24 cellular contexts compared by ENCODE assay signal in genomic region chr14:30580616-30581282, GRCh38. TPM values are rescaled to one million over a fixed set of nuclear protein-coding genes. Genes with fewer than 3 reads are reported as not detected.
DNase-seq lines count a peak whose midpoint lies in the region; ATAC-seq, FAIRE-seq and TF ChIP-seq lines count a peak whose summit lies in the region.
"Had no signal": no experiment of that assay in that cellular context is flagged by ENCODE, and none has a peak within 500 bp of the region (broad histone marks: within the 10 kb centered on the region; RNA-seq: fewer than 3 reads in every experiment).

No MANE protein-coding gene starts in this region.

- no peak for TF ChIP-seq RAD21 in HepG2 (CRISPR knock-in tag; IDR thresholded peaks at IDR 0.05)

- H2AFZ ChIP-seq in HepG2 (ENCODE audit: low read length) = no peak overlapping the region
- H2AFZ ChIP-seq in Karpas-422 (ENCODE audit: low read length) = no peak overlapping the region

- H3K4me3 ChIP-seq in HepG2 (replicated peaks in 1 of 3; ENCODE audit: insufficient read depth in 1 of 3, low read depth in 2 of 3, low read length in 3 of 3) = no peak overlapping the region
- no peak overlapping the region for H3K4me3 ChIP-seq in right lobe of liver
- no peak overlapping the region for H3K4me3 ChIP-seq in testis
- H3K4me3 ChIP-seq in Karpas-422 (ENCODE audit: low read length) = no peak overlapping the region
- H3K4me3 ChIP-seq: SK-N-MC had no signal

- H3K9me2 ChIP-seq in Karpas-422 (replicated peaks; ENCODE audit: insufficient read depth, low read length) = no peaks in the 10 kb centered on the region

- no peak for DNase-seq in HepG2 (ENCODE audit: low spot score)
- no peak for DNase-seq in right lobe of liver
- DNase-seq in cerebellar cortex (ENCODE audit: low spot score) = peak; percentile 31
- peak; percentile 63 for DNase-seq in iris pigment epithelial cell (ENCODE audit: low read depth)
- no peak for DNase-seq in testis
- no peak for DNase-seq in kidney tubule cell (ENCODE audit: low spot score)
- DNase-seq in Karpas-422 = no peak
- DNase-seq: BE2C; CD4-positive, CD25-positive, alpha-beta regulatory T cell; COR-L47; DMS 273 treated with DMSO at 0.1 percent for 48 hours; DND-41; NCI-H1417 treated with DMSO at 0.1 percent for 48 hours; NCI-H187 treated with DMSO at 0.1 percent for 48 hours; NCI-H2227 treated with DMSO at 0.1 percent for 48 hours; NCI-H510A treated with DMSO at 0.1 percent for 48 hours; NCI-H774; OCI-M1; SHP77 had no signal

- TF ChIP-seq POLR2A in HepG2 (IDR thresholded peaks at IDR 0.05; ENCODE audit: insufficient read depth in 1 of 2, low read depth in 2 of 2, low read length in 2 of 2) = no peak
- TF ChIP-seq POLR2A in right lobe of liver (IDR thresholded peaks at IDR 0.05) = no peak
- TF ChIP-seq POLR2A in testis (IDR thresholded peaks at IDR 0.05) = no peak

- WGBS in HepG2 (ENCODE audit: low lambda C conversion rate) = 93% methylated on average over 2 of the region's 2 CpGs
- 89% methylated on average over 2 of the region's 2 CpGs for WGBS in right lobe of liver (ENCODE audit: insufficient coverage, low coverage, low lambda C conversion rate, missing lambda C conversion rate)
- WGBS in testis, 2 donors = 84 to 89% methylated on average over 2 of the region's 2 CpGs

- TF ChIP-seq EP300 in HepG2 (IDR thresholded peaks at IDR 0.05; ENCODE audit: low read depth in 2 of 2, low read length in 2 of 2) = no peak
- no peak for TF ChIP-seq EP300 in HepG2 (CRISPR knock-in tag; IDR thresholded peaks at IDR 0.05; ENCODE audit: borderline replicate concordance)

- in situ Hi-C loops in HepG2 (cut with HindIII; ENCODE audit: extremely low pct_ligation_motif_present, low pct_unique_long_range_greater_than_20kb) = no loop called here

- no peak overlapping the region for H3K4me2 ChIP-seq in HepG2 (ENCODE audit: low read depth, low read length)
- H3K4me2 ChIP-seq in Karpas-422 (ENCODE audit: low read depth, low read length, poor library complexity, severe bottlenecking) = no peak overlapping the region
- H3K4me2 ChIP-seq: KMS-11 had no signal

- intact Hi-C loops in HepG2 (cut with micrococcal nuclease; ENCODE audit: unreplicated experiment) = no loop called here
- intact Hi-C loops in right lobe of liver (cut with DNase I) = no loop called here
- intact Hi-C loops in testis (cut with DNase I; ENCODE audit: low total_unique reads) = no loop called here

- TF ChIP-seq CTCF in HepG2 (CRISPR knock-in tag; IDR thresholded peaks at IDR 0.05) (no peak), right lobe of liver (IDR thresholded peaks at IDR 0.05) (no peak), testis (IDR thresholded peaks at IDR 0.05) (no peak)

- H3K79me2 ChIP-seq in HepG2 (ENCODE audit: insufficient read depth, low read length) (peaks cover 98% of the 10 kb centered on the region), Karpas-422 (ENCODE audit: low read length) (peaks cover 100% of the 10 kb centered on the region)

- H3K9me3 ChIP-seq in HepG2 (ENCODE audit: low read length) (peaks cover 13% of the 10 kb centered on the region; the same call in 1 of the 2 replicates), right lobe of liver (no peaks in the 10 kb centered on the region), testis (no peaks in the 10 kb centered on the region), Karpas-422 (ENCODE audit: low read length) (peaks cover 3% of the 10 kb centered on the region; the same call in 1 of the 2 replicates)
- H3K9me3 ChIP-seq: BE2C had no signal

- no TSS peak for BruUV-seq in HepG2 (replicated peaks; lab: Mats Ljungman, UMichigan)

- H3K9ac ChIP-seq in HepG2 (ENCODE audit: insufficient read depth, low read depth, low read length) (no peak overlapping the region), Karpas-422 (ENCODE audit: low read length) (no peak overlapping the region)
- H3K9ac ChIP-seq: KMS-11 had no signal

- peaks cover 3 to 21% of the 10 kb centered on the region in 2 experiments; a peak in 2 of 5 replicates for H3K36me3 ChIP-seq in HepG2 (replicated peaks in 1 of 2; ENCODE audit: control insufficient read depth in 1 of 2, insufficient read depth in 2 of 2, low read length in 2 of 2)
- no peaks in the 10 kb centered on the region for H3K36me3 ChIP-seq in right lobe of liver
- H3K36me3 ChIP-seq in testis (ENCODE audit: low read depth, missing control alignments) = no peaks in the 10 kb centered on the region
- H3K36me3 ChIP-seq in Karpas-422 (ENCODE audit: insufficient read depth, low read length) = peaks cover 75% of the 10 kb centered on the region

- no peak for FAIRE-seq in HepG2 (lab: Jason Lieb, UNC)
- FAIRE-seq: GM12892 had no signal

- no peak for ATAC-seq in HepG2
- ATAC-seq in right lobe of liver = no peak
- no peak for ATAC-seq in HG03469 (IDR thresholded peaks at IDR 0.05; ENCODE audit: unreplicated experiment)

- POLR2A ChIA-PET in HepG2 (lab: Yijun Ruan, JAX) = no interaction called here

- CTCF ChIA-PET in HepG2 (lab: Yijun Ruan, JAX; ENCODE audit: low intra/inter-chr PET ratio, low total read pairs) = no interaction called here

- H3K4me1 ChIP-seq in HepG2 (ENCODE audit: insufficient read depth, low read length) (0 out of 2 replicates have a peak, but pooled peaks cover 5% of the 10 kb centered on the region), right lobe of liver (no peaks in the 10 kb centered on the region), testis (no peaks in the 10 kb centered on the region), Karpas-422 (ENCODE audit: low read length) (no peaks in the 10 kb centered on the region)
- H3K4me1 ChIP-seq: BE2C had no signal

- H4K20me1 ChIP-seq in HepG2 (ENCODE audit: insufficient read depth, low read length) (peaks cover 4% of the 10 kb centered on the region; the same call in 1 of the 2 replicates), Karpas-422 (ENCODE audit: insufficient read depth, low read depth, low read length) (no peaks in the 10 kb centered on the region)

- H3K27me3 ChIP-seq in HepG2 (ENCODE audit: control insufficient read depth in 1 of 2, insufficient read depth in 2 of 2, low read length in 2 of 2) (no peaks in the 10 kb centered on the region), right lobe of liver (no peaks in the 10 kb centered on the region), testis (no peaks in the 10 kb centered on the region), Karpas-422 (ENCODE audit: low read length) (no peaks in the 10 kb centered on the region)
- H3K27me3 ChIP-seq: BE2C had no signal

- H3K27ac ChIP-seq in HepG2 (ENCODE audit: extremely low read length, insufficient read depth, low read length) (no peak overlapping the region), right lobe of liver (no peak overlapping the region), testis (no peak overlapping the region), Karpas-422 (ENCODE audit: low read length) (no peak overlapping the region)
- H3K27ac ChIP-seq: 22Rv1, KMS-11, SK-N-MC had no signal

RNA-seq across cellular contexts. Expression of gene G2E3, which starts 21.8 kb away (rescaled TPM):
- total RNA-seq in HepG2 (2016; rRNA removed; fragmentation: Illumina TruSeq; extraction: Trizol) = 63.0 and 90.7 TPM in 2 replicates
- total RNA-seq in HepG2 (2016; cell fraction: cytosol; rRNA removed; fragmentation: Illumina TruSeq; extraction: Trizol; ENCODE audit: low read depth) = 20.1 and 20.7 TPM in 2 replicates
- total RNA-seq in HepG2 (2016; cell fraction: insoluble cytoplasmic fraction; rRNA removed; fragmentation: Illumina TruSeq; extraction: Trizol) = 61.4 and 87.9 TPM in 2 replicates
- total RNA-seq in HepG2 (2016; cell fraction: membrane; rRNA removed; fragmentation: Illumina TruSeq; extraction: Trizol) = 27.9 and 35.1 TPM in 2 replicates
- total RNA-seq in HepG2 (2016; cell fraction: nucleus; rRNA removed; fragmentation: Illumina TruSeq; extraction: Trizol) = 81.7 and 85.9 TPM in 2 replicates
- polyA plus RNA-seq in HepG2 (2011; rRNA removed) = 13.8 and 22.8 TPM in 2 replicates
- polyA plus RNA-seq in HepG2 (2011; cell fraction: cytosol; rRNA removed) = 5.6 and 8.4 TPM in 2 replicates
- polyA plus RNA-seq in HepG2 (2011; cell fraction: nucleus; rRNA removed) = 11.7 and 14.1 TPM in 2 replicates
- 22.9 and 29.9 TPM in 2 replicates for polyA plus RNA-seq in HepG2 (2012)
- 2.5 and 2.9 TPM in 2 replicates for polyA plus RNA-seq in HepG2 (2016; cell fraction: cytosol; fragmentation: Illumina TruSeq; extraction: Trizol; ENCODE audit: low read depth)
- polyA plus RNA-seq in HepG2 (2016; cell fraction: insoluble cytoplasmic fraction; fragmentation: Illumina TruSeq; extraction: Trizol; ENCODE audit: low read depth) = 40.8 and 45.8 TPM in 2 replicates
- polyA plus RNA-seq in HepG2 (2016; cell fraction: membrane; fragmentation: Illumina TruSeq; extraction: Trizol; ENCODE audit: low read depth) = 5.2 and 7.8 TPM in 2 replicates
- 71.9 and 74.2 TPM in 2 replicates for polyA plus RNA-seq in HepG2 (2016; cell fraction: nucleus; fragmentation: Illumina TruSeq; extraction: Trizol; ENCODE audit: insufficient read depth, low read depth)
- polyA minus RNA-seq in HepG2 (2011; rRNA and poly(A)+ RNA removed; ENCODE audit: low replicate concordance) = 8.9 and 9.2 TPM in 2 replicates
- 31.6 and 36.1 TPM in 2 replicates for polyA minus RNA-seq in HepG2 (2011; cell fraction: cytosol; rRNA and poly(A)+ RNA removed)
- 92.2 and 121 TPM in 2 replicates for polyA minus RNA-seq in HepG2 (2011; cell fraction: nucleus; rRNA and poly(A)+ RNA removed)
- 1 to 10 TPM; 3.0 to 6.4 (median 4.7) TPM for total RNA-seq in right lobe of liver
- total RNA-seq in testis = 10 to 100 TPM; 29.5 to 42.7 TPM
- polyA plus RNA-seq in testis (ENCODE audit: insufficient read depth, low read depth, low replicate concordance) = 53.2 TPM
- total RNA-seq in Karpas-422 (2014; rRNA removed; shearing (Covaris generic); ENCODE audit: low replicate concordance) = 23.5 and 54.3 TPM in 2 replicates

RNA-seq across cellular contexts. Expression of gene SCFD1, which starts 41.4 kb away (rescaled TPM):
- total RNA-seq in HepG2 (2016; rRNA removed; fragmentation: Illumina TruSeq; extraction: Trizol) (256 and 318 TPM in 2 replicates), right lobe of liver (10 to 100 TPM; 26.5 to 44.6 (median 34.8) TPM), testis (10 to 100 TPM; 63.3 to 74.6 TPM)
- total RNA-seq in HepG2 (2016; cell fraction: cytosol; rRNA removed; fragmentation: Illumina TruSeq; extraction: Trizol; ENCODE audit: low read depth) = 183 and 191 TPM in 2 replicates
- 264 and 346 TPM in 2 replicates for total RNA-seq in HepG2 (2016; cell fraction: insoluble cytoplasmic fraction; rRNA removed; fragmentation: Illumina TruSeq; extraction: Trizol)
- 220 and 248 TPM in 2 replicates for total RNA-seq in HepG2 (2016; cell fraction: membrane; rRNA removed; fragmentation: Illumina TruSeq; extraction: Trizol)
- 294 and 317 TPM in 2 replicates for total RNA-seq in HepG2 (2016; cell fraction: nucleus; rRNA removed; fragmentation: Illumina TruSeq; extraction: Trizol)
- polyA plus RNA-seq in HepG2 (2011; rRNA removed) (178 and 235 TPM in 2 replicates), testis (ENCODE audit: insufficient read depth, low read depth, low replicate concordance) (43.3 TPM)
- 51.8 and 79.2 TPM in 2 replicates for polyA plus RNA-seq in HepG2 (2011; cell fraction: cytosol; rRNA removed)
- 111 and 127 TPM in 2 replicates for polyA plus RNA-seq in HepG2 (2011; cell fraction: nucleus; rRNA removed)
- 114 and 153 TPM in 2 replicates for polyA plus RNA-seq in HepG2 (2012)
- polyA plus RNA-seq in HepG2 (2016; cell fraction: cytosol; fragmentation: Illumina TruSeq; extraction: Trizol; ENCODE audit: low read depth) = 135 and 148 TPM in 2 replicates
- 293 and 325 TPM in 2 replicates for polyA plus RNA-seq in HepG2 (2016; cell fraction: insoluble cytoplasmic fraction; fragmentation: Illumina TruSeq; extraction: Trizol; ENCODE audit: low read depth)
- polyA plus RNA-seq in HepG2 (2016; cell fraction: membrane; fragmentation: Illumina TruSeq; extraction: Trizol; ENCODE audit: low read depth) = 190 and 203 TPM in 2 replicates
- polyA plus RNA-seq in HepG2 (2016; cell fraction: nucleus; fragmentation: Illumina TruSeq; extraction: Trizol; ENCODE audit: insufficient read depth, low read depth) = 291 and 292 TPM in 2 replicates
- 24.4 and 68.1 TPM in 2 replicates for polyA minus RNA-seq in HepG2 (2011; rRNA and poly(A)+ RNA removed; ENCODE audit: low replicate concordance)
- polyA minus RNA-seq in HepG2 (2011; cell fraction: cytosol; rRNA and poly(A)+ RNA removed) = 92.9 and 94.7 TPM in 2 replicates
- 849 and 949 TPM in 2 replicates for polyA minus RNA-seq in HepG2 (2011; cell fraction: nucleus; rRNA and poly(A)+ RNA removed)
- total RNA-seq in Karpas-422 (2014; rRNA removed; shearing (Covaris generic); ENCODE audit: low replicate concordance) = 78.8 and 214 TPM in 2 replicates

Comparison
In these comparisons a context has a peak if more than half of its experiments do, and no peak if none do; other contexts are left out.
1. DNase-seq: peak in cerebellar cortex (single experiment) and iris pigment epithelial cell (single experiment); none in HepG2 (single experiment), right lobe of liver (0 of 3), testis (single experiment), kidney tubule cell (single experiment) and Karpas-422 (single experiment).